Comparison of ENCODE assay signal across 8 cellular contexts in genomic region chr10:96090463-96090800, GRCh38. TPM values are rescaled to one million over a fixed set of nuclear protein-coding genes. Genes with fewer than 3 reads are reported as not detected.
DNase-seq lines count a peak whose midpoint lies in the region; ATAC-seq and TF ChIP-seq lines count a peak whose summit lies in the region.

No MANE protein-coding gene starts in this region.

- peaks cover 16% of the 10 kb centered on the region for H3K27me3 ChIP-seq in adrenal gland
- peaks cover 3% of the 10 kb centered on the region for H3K27me3 ChIP-seq in lung (ENCODE audit: control insufficient read depth, insufficient read depth)

- CTCF ChIA-PET in HEK293 (lab: Yijun Ruan, JAX): interaction anchor here (0.6 to 1.2 kb wide), 2 partner anchors 36 to 40 kb away, joined by 3 to 4 read pairs; partner anchors contain the start of gene ZNF518A

- H3K27ac ChIP-seq in 22Rv1 (peak overlapping the region; percentile 95), HEK293 (ENCODE audit: extremely low read depth, low read depth, low read length) (peak overlapping the region; percentile 87; the same call in 1 of the 2 replicates), adrenal gland (peak overlapping the region in 4 of 5 donors; percentile 78 to 94 (median 90)), lung (ENCODE audit: low read depth in 1 of 2, low read length in 1 of 2) (peak overlapping the region; percentile 89 to 99)

- POLR2A ChIA-PET in HEK293 (lab: Yijun Ruan, JAX): interaction anchor here (1.5 to 2.2 kb wide), 3 partner anchors 29 to 47 kb away, joined by 3 to 121 read pairs (median 13); partner anchors contain the start of genes CCNJ and ZNF518A

- WGBS in adrenal gland, 4 donors: 69 to 80% (median 76%) methylated on average over 8 to 9 of the region's 9 CpGs
- 79 to 81% methylated on average over 9 of the region's 9 CpGs for WGBS in lung, 2 donors

- no peaks in the 10 kb centered on the region for H3K9me3 ChIP-seq in HEK293 (ENCODE audit: control insufficient read depth, insufficient read depth, low read depth, low read length)
- H3K9me3 ChIP-seq in adrenal gland (replicated peaks in 1 of 3): no peaks in the 10 kb centered on the region
- H3K9me3 ChIP-seq in lung (ENCODE audit: control insufficient read depth in 2 of 2, insufficient read depth in 1 of 2, low read length in 1 of 2): peaks cover 0 to 13% of the 10 kb centered on the region in 2 donors

- H3K4me3 ChIP-seq in HEK293 (ENCODE audit: low read depth, low read length): peak overlapping the region; percentile 82
- peak overlapping the region; percentile 8 to 78 (median 34) for H3K4me3 ChIP-seq in adrenal gland
- H3K4me3 ChIP-seq in lung: peak overlapping the region; percentile 82

- TF ChIP-seq CTCF in 22Rv1 (IDR thresholded peaks at IDR 0.05) (no peak), HEK293 (tag by site-specific recombination; IDR thresholded peaks at IDR 0.05) (no peak), adrenal gland (IDR thresholded peaks at IDR 0.05) (no peak), lung (IDR thresholded peaks at IDR 0.05; ENCODE audit: control extremely low read depth, extremely low read depth) (no peak)

- ATAC-seq in lung (ENCODE audit: insufficient read depth, low FRiP score): no peak
- no peak for ATAC-seq in HG03442 (IDR thresholded peaks at IDR 0.05; ENCODE audit: unreplicated experiment)
- no peak for ATAC-seq in HG02981 (IDR thresholded peaks at IDR 0.05; ENCODE audit: unreplicated experiment)

- intact Hi-C loops in adrenal gland (cut with DNase I): loop anchor here in 1 of 2 donors (5.0 kb wide), 1 partner anchor 37 kb away; no protein-coding TSS in a partner anchor

- TF ChIP-seq POLR2A in adrenal gland (IDR thresholded peaks at IDR 0.05): no peak

- no peaks in the 10 kb centered on the region for H3K4me1 ChIP-seq in HEK293 (ENCODE audit: control insufficient read depth, insufficient read depth, low read length)
- H3K4me1 ChIP-seq in adrenal gland (replicated peaks in 1 of 2): no peaks in the 10 kb centered on the region
- H3K4me1 ChIP-seq in lung (ENCODE audit: control insufficient read depth in 2 of 2, insufficient read depth in 2 of 2, low read length in 2 of 2): no peaks in the 10 kb centered on the region

- H3K36me3 ChIP-seq in HEK293 (ENCODE audit: control insufficient read depth in 2 of 2, insufficient read depth in 1 of 2, low read length in 2 of 2): peaks cover 0 to 8% of the 10 kb centered on the region in 2 experiments; a peak in 1 of 3 replicates
- H3K36me3 ChIP-seq in adrenal gland (replicated peaks in 1 of 2): no peaks in the 10 kb centered on the region
- H3K36me3 ChIP-seq in lung (ENCODE audit: control insufficient read depth in 2 of 2, insufficient read depth in 2 of 2, low read length in 2 of 2): no peaks in the 10 kb centered on the region

- DNase-seq in adrenal gland (peak in 2 of 7 donors; percentile 3 to 26), lung (ENCODE audit: low spot score) (no peak), NCI-H2081 (lab: John Stamatoyannopoulos, UW) (no peak)
- no peak for DNase-seq in stimulated activated CD4-positive, alpha-beta T cell treated with anti-CD3 and anti-CD28 coated beads, Interleukin-1b, Interleukin-23, amount 100 ng/mL, for 48 hours

TF ChIP-seq in HEK293, 187 proteins besides CTCF, POLR2A, EP300 and RAD21:
- 0 out of 2 replicates have a peak, but pooled peaks have one; percentile 65 for TF ChIP-seq ZNF335 (tag by site-specific recombination; conservative IDR thresholded peaks at IDR 0.05)
- peak; percentile 3 for TF ChIP-seq SETDB1 (IDR thresholded peaks at IDR 0.05; ENCODE audit: insufficient read length, low read length)
- TF ChIP-seq ZNF266 (tag by site-specific recombination; IDR thresholded peaks at IDR 0.05; ENCODE audit: low read depth): 0 out of 2 replicates have a peak, but pooled peaks have one; percentile 1
- TF ChIP-seq ZNF223 (tag by site-specific recombination; IDR thresholded peaks at IDR 0.05): peak; percentile 85
- TF ChIP-seq ZBTB48 (tag by site-specific recombination; IDR thresholded peaks at IDR 0.05): no peak
- TF ChIP-seq ZSCAN23 (tag by site-specific recombination; IDR thresholded peaks at IDR 0.05): no peak
- 0 out of 2 replicates have a peak, but pooled peaks have one; percentile 10 for TF ChIP-seq PRDM2 (tag by site-specific recombination; IDR thresholded peaks at IDR 0.05; ENCODE audit: borderline replicate concordance)
- TF ChIP-seq ZNF610 (tag by site-specific recombination; IDR thresholded peaks at IDR 0.05; ENCODE audit: borderline replicate concordance): peak; percentile 3; the same call in 1 of the 2 replicates

RNA-seq across cellular contexts. Expression of gene ZNF518A, which starts 39.7 kb away (rescaled TPM):
- 10 to 100 TPM in 6 of 8 donors, 1 to 10 TPM in 2; 6.3 to 30.2 (median 16.3) TPM for total RNA-seq in adrenal gland
- 10 to 100 TPM in 2 of 3 donors, 1 to 10 TPM in 1; 7.8 to 12.1 (median 11.6) TPM for polyA plus RNA-seq in adrenal gland
- total RNA-seq in lung: 10 to 100 TPM; 21.5 to 68.2 TPM
- polyA plus RNA-seq in lung: 1 to 10 TPM; 4.4 to 5.3 TPM

RNA-seq across cellular contexts. Expression of gene CCNJ, which starts 47.0 kb away (rescaled TPM):
- total RNA-seq in adrenal gland: 10 to 100 TPM in 1 of 8 donors, 1 to 10 TPM in 7; 4.1 to 10.7 (median 6.1) TPM
- polyA plus RNA-seq in adrenal gland: 1 to 10 TPM; 3.4 to 6.5 (median 3.8) TPM
- total RNA-seq in lung: 1 to 10 TPM; 6.7 to 9.0 TPM
- 1 to 10 TPM; 2.4 to 5.0 TPM for polyA plus RNA-seq in lung
